Comparison of ENCODE assay signal across 14 cellular contexts in genomic region chr18:57898506-57899124, GRCh38.
DNase-seq lines count a peak whose midpoint lies in the region; ATAC-seq, FAIRE-seq and TF ChIP-seq lines count a peak whose summit lies in the region.
"Had no signal": no experiment of that assay in that cellular context is flagged by ENCODE, and none has a peak within 500 bp of the region (broad histone marks: within the 10 kb centered on the region; RNA-seq: fewer than 3 reads in every experiment).

No MANE protein-coding gene starts in this region.

- no peaks in the 10 kb centered on the region for H3K9me3 ChIP-seq in A549
- H3K9me3 ChIP-seq: left ventricle myocardium inferior, prostate gland had no signal

- peaks cover 5% of the 10 kb centered on the region for H3K27me3 Mint-ChIP-seq in mesothelial cell of epicardium (ENCODE audit: low read depth)

- TF ChIP-seq CTCF in A549 (IDR thresholded peaks at IDR 0.05) (no peak), choroid plexus epithelial cell (conservative IDR thresholded peaks at IDR 0.05; ENCODE audit: low read depth, low read length) (no peak), mesothelial cell of epicardium (IDR thresholded peaks at IDR 0.05; ENCODE audit: unreplicated experiment) (no peak)

- WGBS in A549 (ENCODE audit: missing lambda C conversion rate) = 32% methylated on average over 4 of the region's 4 CpGs

- TF ChIP-seq POLR2A in A549 (IDR thresholded peaks at IDR 0.05; ENCODE audit: low read length) = no peak

- TF ChIP-seq EP300 in A549 (IDR thresholded peaks at IDR 0.05) = no peak

- no peaks in the 10 kb centered on the region for H3K36me3 Mint-ChIP-seq in mesothelial cell of epicardium

- ATAC-seq in A549 = no peak
- ATAC-seq: GM23338 had no signal

- no peak for TF ChIP-seq RAD21 in A549 (conservative IDR thresholded peaks at IDR 0.05 in 1 of 2, IDR thresholded peaks at IDR 0.05 in 1 of 2)

- peak in 1 of 2 experiments; percentile 16 for DNase-seq in A549 (ENCODE audit: low read depth in 1 of 2, low spot score in 1 of 2)
- DNase-seq in H4 (ENCODE audit: low spot score) = peak; percentile 97
- DNase-seq in NCI-H226 = peak; percentile 28
- peak; percentile 75 for DNase-seq in choroid plexus epithelial cell (ENCODE audit: low read depth)
- DNase-seq in HK-2 (ENCODE audit: unreplicated experiment) = no peak
- DNase-seq in activated gamma-delta T cell (lab: John Stamatoyannopoulos, UW) = no peak
- no peak for DNase-seq in mesothelial cell of epicardium (ENCODE audit: low spot score in 2 of 2, unreplicated experiment in 2 of 2)
- DNase-seq in HuH-7.5 (ENCODE audit: low spot score) = no peak
- DNase-seq: activated B cell treated with CpG ODN at 0.5 μM for 24 hours; activated naive CD4-positive, alpha-beta T cell; left ventricle myocardium inferior had no signal

- peak overlapping the region; percentile 51 to 98 for H3K27ac ChIP-seq in A549
- H3K27ac ChIP-seq: left ventricle myocardium inferior, PC-9, prostate gland had no signal

- no peak overlapping the region for H3K27ac Mint-ChIP-seq in mesothelial cell of epicardium
- H3K27ac Mint-ChIP-seq: activated B cell treated with CpG ODN at 0.5 μM for 24 hours, GM23338 had no signal

- CTCF ChIA-PET in A549 (lab: Yijun Ruan, JAX) = interaction anchor here (0.7 to 2.8 kb wide), 4 partner anchors 13 to 866 kb away, joined by 3 to 16 read pairs (median 4); no protein-coding TSS in a partner anchor

- no peak for FAIRE-seq in A549 (lab: Jason Lieb, UNC)

- H3K4me3 ChIP-seq in A549 = no peak overlapping the region
- H3K4me3 ChIP-seq in choroid plexus epithelial cell (ENCODE audit: low read depth, low read length) = no peak overlapping the region
- H3K4me3 ChIP-seq: GM23338, left ventricle myocardium inferior, PC-9, prostate gland had no signal

- no peak overlapping the region for H3K4me3 Mint-ChIP-seq in mesothelial cell of epicardium
- H3K4me3 Mint-ChIP-seq: activated B cell treated with CpG ODN at 0.5 μM for 24 hours, GM23338 had no signal

- 0 out of 3 replicates have a peak overlapping the region, but pooled peaks have one; percentile 2 for H3K4me2 ChIP-seq in A549
- H3K4me2 ChIP-seq: GM23338, PC-9 had no signal

- H3K9me3 Mint-ChIP-seq in mesothelial cell of epicardium = peaks cover 5% of the 10 kb centered on the region
- H3K9me3 Mint-ChIP-seq: activated B cell treated with CpG ODN at 0.5 μM for 24 hours, GM23338 had no signal

- POLR2A ChIA-PET in A549 (lab: Yijun Ruan, JAX) = no interaction called here

- no peaks in the 10 kb centered on the region for H3K4me1 Mint-ChIP-seq in mesothelial cell of epicardium
- H3K4me1 Mint-ChIP-seq: activated B cell treated with CpG ODN at 0.5 μM for 24 hours, GM23338 had no signal

- H3K4me1 ChIP-seq in A549 = peaks cover 41% of the 10 kb centered on the region
- H3K4me1 ChIP-seq: left ventricle myocardium inferior, prostate gland had no signal

TF ChIP-seq in A549, 52 proteins besides CTCF, POLR2A, EP300 and RAD21:
- no peak for TF ChIP-seq FOSL2 (IDR thresholded peaks at IDR 0.05)
- peak; percentile 57 for TF ChIP-seq FOSL2 (CRISPR knock-in tag; IDR thresholded peaks at IDR 0.05)
- TF ChIP-seq KDM1A (IDR thresholded peaks at IDR 0.05; ENCODE audit: low read depth) = no peak
- no peak for TF ChIP-seq HES2 (IDR thresholded peaks at IDR 0.05)
- no peak for TF ChIP-seq ZFP36 (IDR thresholded peaks at IDR 0.05; ENCODE audit: borderline replicate concordance, partially characterized antibody)

Comparison
In these comparisons a context has a peak if more than half of its experiments do, and no peak if none do; other contexts are left out.
1. DNase-seq: peak in H4 (single experiment), NCI-H226 (single experiment) and choroid plexus epithelial cell (single experiment); none in HK-2 (single experiment), activated gamma-delta T cell (single experiment), mesothelial cell of epicardium (0 of 2) and HuH-7.5 (single experiment).